ENCODE assay signal across 19 cellular contexts in genomic region chr13:114008964-114009589, GRCh38. TPM values are rescaled to one million over a fixed set of nuclear protein-coding genes. Genes with fewer than 3 reads are reported as not detected.
DNase-seq lines count a peak whose midpoint lies in the region; ATAC-seq and TF ChIP-seq lines count a peak whose summit lies in the region.
"Had no signal": no experiment of that assay in that cellular context is flagged by ENCODE, and none has a peak within 500 bp of the region (broad histone marks: within the 10 kb centered on the region; RNA-seq: fewer than 3 reads in every experiment).

No MANE protein-coding gene starts in this region.

- POLR2A ChIA-PET in CD4-positive, alpha-beta T cell (lab: Charles Lee): no interaction called here
- POLR2A ChIA-PET in naive thymus-derived CD4-positive, alpha-beta T cell (lab: Charles Lee): no interaction called here

- H3K4me1 ChIP-seq in naive thymus-derived CD4-positive, alpha-beta T cell (ENCODE audit: control insufficient read depth in 2 of 2, insufficient read depth in 2 of 2, low read length in 2 of 2): no peaks in the 10 kb centered on the region

- H3K9me3 Mint-ChIP-seq in CD4-positive, alpha-beta T cell: no peaks in the 10 kb centered on the region
- H3K9me3 Mint-ChIP-seq in chondrocyte (ENCODE audit: low read depth): no peaks in the 10 kb centered on the region
- peaks cover 0 to 10% (median 0%) of the 10 kb centered on the region in 11 donors for H3K9me3 Mint-ChIP-seq in naive thymus-derived CD4-positive, alpha-beta T cell

- no peak for TF ChIP-seq CTCF in CD4-positive, alpha-beta T cell (IDR thresholded peaks at IDR 0.05)
- TF ChIP-seq CTCF in chondrocyte (IDR thresholded peaks at IDR 0.05): no peak

- H3K27me3 ChIP-seq in CD4-positive, alpha-beta T cell (ENCODE audit: control insufficient read depth, insufficient read depth, low read length): no peaks in the 10 kb centered on the region
- H3K27me3 ChIP-seq in naive thymus-derived CD4-positive, alpha-beta T cell (ENCODE audit: control insufficient read depth in 2 of 2, insufficient read depth in 2 of 2, low read length in 2 of 2): no peaks in the 10 kb centered on the region
- H3K27me3 ChIP-seq: MG63 had no signal

- no peak overlapping the region for H3K27ac ChIP-seq in CD4-positive, alpha-beta T cell (ENCODE audit: low read depth, low read length)
- H3K27ac ChIP-seq in naive thymus-derived CD4-positive, alpha-beta T cell (ENCODE audit: low read depth, low read length): no peak overlapping the region
- H3K27ac ChIP-seq: C4-2B, GM23248, KMS-11 had no signal

- CTCF ChIA-PET in CD4-positive, alpha-beta T cell (lab: Charles Lee): no interaction called here
- CTCF ChIA-PET in naive thymus-derived CD4-positive, alpha-beta T cell (lab: Charles Lee): no interaction called here

- no peak for ATAC-seq in CD4-positive, alpha-beta T cell (ENCODE audit: poor library complexity)
- no peak for ATAC-seq in naive thymus-derived CD4-positive, alpha-beta T cell
- no peak for ATAC-seq in GM19035 (IDR thresholded peaks at IDR 0.05; ENCODE audit: unreplicated experiment)
- ATAC-seq: PC-3 had no signal

- H3K4me1 Mint-ChIP-seq in CD4-positive, alpha-beta T cell (ENCODE audit: low read depth): peaks cover 6% of the 10 kb centered on the region
- peaks cover 7% of the 10 kb centered on the region for H3K4me1 Mint-ChIP-seq in chondrocyte (ENCODE audit: low read depth)
- H3K4me1 Mint-ChIP-seq in naive thymus-derived CD4-positive, alpha-beta T cell: peaks cover 4 to 13% (median 6%) of the 10 kb centered on the region in 7 donors

- H3K36me3 Mint-ChIP-seq in CD4-positive, alpha-beta T cell (ENCODE audit: low read depth): peaks cover 32% of the 10 kb centered on the region
- H3K36me3 Mint-ChIP-seq in chondrocyte (ENCODE audit: low read depth): peaks cover 13% of the 10 kb centered on the region
- H3K36me3 Mint-ChIP-seq in naive thymus-derived CD4-positive, alpha-beta T cell: peaks cover 8 to 20% (median 13%) of the 10 kb centered on the region in 5 donors

- intact Hi-C loops in CD4-positive, alpha-beta T cell (cut with DNase I, micrococcal nuclease): no loop called here
- intact Hi-C loops in naive thymus-derived CD4-positive, alpha-beta T cell (cut with micrococcal nuclease): no loop called here

- peak overlapping the region; percentile 14 for H3K27ac Mint-ChIP-seq in CD4-positive, alpha-beta T cell
- no peak overlapping the region for H3K27ac Mint-ChIP-seq in chondrocyte (ENCODE audit: unreplicated experiment)
- H3K27ac Mint-ChIP-seq in naive thymus-derived CD4-positive, alpha-beta T cell: peak overlapping the region in 5 of 9 donors; percentile 12 to 81 (median 36)

- DNase-seq in activated effector memory CD4-positive, alpha-beta T cell treated with anti-CD3 and anti-CD28 coated beads, Interleukin-2, amount 50 U/mL, for 16 hours: peak; percentile 50
- DNase-seq in activated effector memory CD4-positive, alpha-beta T cell treated with Interleukin-2 at 50 U/mL for 16 hours: no peak
- DNase-seq in CD4-positive, alpha-beta T cell: no peak
- DNase-seq in chondrocyte (ENCODE audit: low spot score) (peak; percentile 52), HCEC 1CT (no peak), COLO829 (ENCODE audit: low spot score) (no peak)
- DNase-seq in naive thymus-derived CD4-positive, alpha-beta T cell: no peak
- DNase-seq: Calu3, DMS79, GM23248, MG63, NCI-H1092 treated with DMSO at 0.1 percent for 48 hours, NCI-H187, NCI-H446, PC-3 had no signal

- H3K4me3 Mint-ChIP-seq in CD4-positive, alpha-beta T cell: no peak overlapping the region
- no peak overlapping the region for H3K4me3 Mint-ChIP-seq in chondrocyte (ENCODE audit: unreplicated experiment)
- no peak overlapping the region for H3K4me3 Mint-ChIP-seq in naive thymus-derived CD4-positive, alpha-beta T cell

- no peak overlapping the region for H3K4me3 ChIP-seq in naive thymus-derived CD4-positive, alpha-beta T cell (ENCODE audit: low read length)
- H3K4me3 ChIP-seq: GM23248, MG63 had no signal

- no peaks in the 10 kb centered on the region for H3K9me3 ChIP-seq in CD4-positive, alpha-beta T cell (ENCODE audit: control insufficient read depth, low read length)
- H3K9me3 ChIP-seq in naive thymus-derived CD4-positive, alpha-beta T cell (ENCODE audit: control insufficient read depth in 2 of 3, low read length in 3 of 3): no peaks in the 10 kb centered on the region
- H3K9me3 ChIP-seq: MG63 had no signal

- peaks cover 23 to 75% (median 43%) of the 10 kb centered on the region in 3 experiments for H3K36me3 ChIP-seq in naive thymus-derived CD4-positive, alpha-beta T cell (ENCODE audit: control insufficient read depth in 2 of 3, insufficient read depth in 3 of 3, low read length in 3 of 3)

- H3K27me3 Mint-ChIP-seq in CD4-positive, alpha-beta T cell: no peaks in the 10 kb centered on the region
- no peaks in the 10 kb centered on the region for H3K27me3 Mint-ChIP-seq in chondrocyte (ENCODE audit: low read depth)
- no peaks in the 10 kb centered on the region for H3K27me3 Mint-ChIP-seq in naive thymus-derived CD4-positive, alpha-beta T cell

RNA-seq across cellular contexts. Expression of gene C13orf46, which starts 35.2 kb away (rescaled TPM):
- 10 to 100 TPM; 19.3 to 19.7 TPM for total RNA-seq in CD4-positive, alpha-beta T cell
- 1.7 to 2.2 TPM (median 2.0 TPM) in 3 replicates for total RNA-seq in chondrocyte
- total RNA-seq in naive thymus-derived CD4-positive, alpha-beta T cell: 10 to 100 TPM in 4 of 5 experiments, 1 to 10 TPM in 1; 8.0 to 27.0 (median 19.1) TPM
- 1 to 10 TPM; 1.3 to 1.4 TPM for polyA plus RNA-seq in naive thymus-derived CD4-positive, alpha-beta T cell
- total RNA-seq: G401, GM23248 had no signal

Comparison
In these comparisons a context has a peak if more than half of its experiments do, and no peak if none do; other contexts are left out.
1. DNase-seq: peak in activated effector memory CD4-positive, alpha-beta T cell treated with anti-CD3 and anti-CD28 coated beads, Interleukin-2, amount 50 U/mL, for 16 hours (single experiment) and chondrocyte (single experiment); none in activated effector memory CD4-positive, alpha-beta T cell treated with Interleukin-2 at 50 U/mL for 16 hours (single experiment), CD4-positive, alpha-beta T cell (0 of 10), naive thymus-derived CD4-positive, alpha-beta T cell (0 of 9), HCEC 1CT (single experiment) and COLO829 (single experiment).